In genomic region chr6:146972526-146972925, GRCh38 we compare ENCODE assay signal across 20 cellular contexts.
"Had no signal": no experiment of that assay in that cellular context is flagged by ENCODE, and none has a peak within 500 bp of the region (broad histone marks: within the 10 kb centered on the region; RNA-seq: fewer than 3 reads in every experiment).

No MANE protein-coding gene starts in this region.

- DNase-seq: activated CD4-positive, alpha-beta T cell treated with anti-CD3 and anti-CD28 coated beads, Interleukin-2, amount 10 ng/mL, durations not matched to agents 24 days and 14 days; activated CD4-positive, alpha-beta T cell treated with anti-CD3 and anti-CD28 coated beads, Interleukin-2, amount 50 U/mL, for 48 hours; activated CD4-positive, CD25-positive, alpha-beta regulatory T cell treated with anti-CD3 and anti-CD28 coated beads, Interleukin-2, amount 50 U/mL, for 72 hours; activated effector memory CD4-positive, alpha-beta T cell treated with anti-CD3 and anti-CD28 coated beads, Interleukin-2, amount 50 U/mL, for 16 hours; activated naive CD4-positive, alpha-beta T cell treated with anti-CD3 and anti-CD28 coated beads, Interleukin-2, amount 10 ng/mL, durations not matched to agents 7 days and 5 days; activated naive CD8-positive, alpha-beta T cell treated with anti-CD3 and anti-CD28 coated beads for 36 hours; activated T-cell treated with anti-CD3 and anti-CD28 coated beads, Interleukin-2, amount 50 U/mL, for 4 hours; cerebellar nuclear complex; NCI-H1092; NCI-H1417; NCI-H1930; NCI-H2107; NCI-H510A treated with DMSO at 0.1 percent for 48 hours; NCI-H69; NK-92 treated with Interleukin-12 subunit alpha and Interleukin-12 subunit beta, amount 100 ng/mL, for 24 hours; OCI-M1; Right ventricle myocardium superior; SJCRH30 had no signal

- H3K4me3 ChIP-seq: SJCRH30 had no signal

- ATAC-seq: activated T-cell treated with anti-CD3 and anti-CD28 coated beads, Interleukin-2, amount 50 U/mL, for 4 hours; Panc1; WTC11 had no signal
